Comparison of ENCODE assay signal across 17 cellular contexts in the genomic region with DNA sequence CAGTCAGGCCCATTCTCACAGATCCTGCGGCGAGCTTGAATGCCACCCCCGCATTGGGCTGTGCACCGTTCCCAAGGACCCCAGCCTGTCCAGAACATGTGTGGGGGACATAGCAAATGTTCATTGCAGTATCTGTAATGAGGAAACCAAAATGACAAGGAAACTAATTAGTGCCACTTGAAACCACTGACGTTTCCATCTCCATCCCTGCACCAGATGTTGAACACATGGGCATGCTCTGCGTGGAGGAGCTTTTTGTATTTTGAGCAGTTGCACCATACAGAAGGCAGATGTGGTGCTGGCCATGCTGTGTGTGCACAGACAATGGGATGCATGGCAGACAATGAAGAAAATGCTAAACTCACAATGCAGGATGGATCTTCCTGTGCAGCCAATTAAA.
"Had no signal": no experiment of that assay in that cellular context is flagged by ENCODE, and none has a peak within 500 bp of the region (broad histone marks: within the 10 kb centered on the region; RNA-seq: fewer than 3 reads in every experiment).

No MANE protein-coding gene starts in this region.

- DNase-seq: activated CD4-positive, alpha-beta T cell treated with anti-CD3 and anti-CD28 coated beads for 1 hour; activated CD8-positive, alpha-beta memory T cell treated with anti-CD3 and anti-CD28 coated beads for 24 hours; activated CD8-positive, alpha-beta memory T cell treated with anti-CD3 and anti-CD28 coated beads, Interleukin-2, amount 50 U/mL, for 48 hours; activated effector memory CD4-positive, alpha-beta T cell treated with Interleukin-2 at 50 U/mL for 16 hours; activated naive CD4-positive, alpha-beta T cell treated with anti-CD3 and anti-CD28 coated beads, Interleukin-2, amount 10 ng/mL, durations not matched to agents 7 days and 5 days; activated naive CD8-positive, alpha-beta T cell treated with anti-CD3 and anti-CD28 coated beads, Interleukin-2, amount 50 U/mL, for 24 hours; activated T-cell treated with anti-CD3 and anti-CD28 coated beads, Interleukin-2, amount 50 U/mL, for 48 hours; anterior cingulate cortex; caudate nucleus; immature natural killer cell; stimulated activated CD4-positive, alpha-beta T cell treated with anti-CD3 and anti-CD28 coated beads, Interleukin-2, amount 100 ng/mL, for 24 hours; stimulated activated naive CD4-positive, alpha-beta T cell treated with Interleukin-2 at 50 U/mL for 16 hours; tibial artery; WERI-Rb-1 had no signal

- FAIRE-seq: urothelium cell line had no signal

- H3K9me3 Mint-ChIP-seq: activated naive CD4-positive, alpha-beta T cell treated with anti-CD3 and anti-CD28 coated beads, Interleukin-2, amount 10 ng/mL, durations not matched to agents 7 days and 5 days had no signal

- H3K27me3 Mint-ChIP-seq: activated naive CD4-positive, alpha-beta T cell treated with anti-CD3 and anti-CD28 coated beads, Interleukin-2, amount 10 ng/mL, durations not matched to agents 7 days and 5 days; brain; memory B cell had no signal

- H3K4me3 Mint-ChIP-seq: activated naive CD4-positive, alpha-beta T cell treated with anti-CD3 and anti-CD28 coated beads, Interleukin-2, amount 10 ng/mL, durations not matched to agents 7 days and 5 days; activated naive CD8-positive, alpha-beta T cell treated with anti-CD3 and anti-CD28 coated beads, Interleukin-2, amount 50 U/mL, for 24 hours; brain; immature natural killer cell; memory B cell had no signal

- H3K36me3 Mint-ChIP-seq: activated naive CD4-positive, alpha-beta T cell treated with anti-CD3 and anti-CD28 coated beads, Interleukin-2, amount 10 ng/mL, durations not matched to agents 7 days and 5 days; immature natural killer cell; memory B cell had no signal

- H3K27ac Mint-ChIP-seq: activated naive CD4-positive, alpha-beta T cell treated with anti-CD3 and anti-CD28 coated beads, Interleukin-2, amount 10 ng/mL, durations not matched to agents 7 days and 5 days; activated naive CD8-positive, alpha-beta T cell treated with anti-CD3 and anti-CD28 coated beads, Interleukin-2, amount 50 U/mL, for 24 hours; immature natural killer cell; memory B cell had no signal

- H3K4me1 Mint-ChIP-seq: activated naive CD4-positive, alpha-beta T cell treated with anti-CD3 and anti-CD28 coated beads, Interleukin-2, amount 10 ng/mL, durations not matched to agents 7 days and 5 days; activated naive CD8-positive, alpha-beta T cell treated with anti-CD3 and anti-CD28 coated beads, Interleukin-2, amount 50 U/mL, for 24 hours; immature natural killer cell; memory B cell had no signal
